8 cellular contexts compared by ENCODE assay signal in the genomic region with DNA sequence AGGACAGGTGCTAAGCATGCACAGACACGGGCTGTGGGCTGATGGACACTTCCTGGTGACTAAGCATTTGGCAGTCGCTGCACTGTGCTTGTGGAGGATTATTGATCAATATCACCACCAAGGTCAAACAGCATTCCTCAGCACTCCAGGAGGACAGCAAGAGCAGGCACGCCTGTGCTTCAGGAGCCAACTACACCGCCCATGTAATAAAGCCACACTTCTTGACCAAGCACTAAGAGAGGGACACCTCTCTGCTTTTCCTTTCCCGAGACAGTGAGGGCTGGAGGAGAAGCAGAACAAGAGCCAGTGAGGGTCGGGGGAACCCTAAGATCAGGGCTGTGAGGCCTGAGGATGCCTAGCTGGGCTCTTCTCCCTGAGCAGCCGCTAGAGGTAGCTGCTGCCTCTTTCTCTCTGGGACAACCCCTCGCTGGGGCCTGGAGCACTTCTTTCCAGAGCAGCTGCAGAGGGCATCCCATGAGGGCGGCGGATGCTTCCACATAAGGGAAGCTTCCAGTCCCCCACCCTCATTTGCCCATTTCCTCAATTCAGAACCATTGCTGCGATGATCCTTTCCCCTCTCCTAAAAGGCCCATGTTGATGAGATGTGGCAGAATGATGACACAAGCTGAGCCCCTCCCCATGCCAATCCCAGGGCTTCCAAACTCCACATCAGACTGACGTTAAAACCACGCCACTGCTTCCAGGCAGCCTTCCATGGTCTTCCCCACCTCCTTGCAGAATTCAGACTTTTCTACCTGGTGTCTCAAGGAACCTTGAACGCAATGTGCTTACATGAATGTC. TPM values are rescaled to one million over a fixed set of nuclear protein-coding genes. Genes with fewer than 3 reads are reported as not detected.
DNase-seq lines count a peak whose midpoint lies in the region; ATAC-seq and TF ChIP-seq lines count a peak whose summit lies in the region.

No MANE protein-coding gene starts in this region.

- peaks cover 5% of the 10 kb centered on the region for H3K9me3 Mint-ChIP-seq in activated CD4-positive, alpha-beta memory T cell treated with anti-CD3 and anti-CD28 coated beads, Interleukin-2, amount 10 ng/mL, durations not matched to agents 7 days and 5 days

- no peak overlapping the region for H3K9ac ChIP-seq in MM.1S (ENCODE audit: low read length)

- peaks cover 7% of the 10 kb centered on the region for H3K27me3 Mint-ChIP-seq in activated CD4-positive, alpha-beta memory T cell treated with anti-CD3 and anti-CD28 coated beads, Interleukin-2, amount 10 ng/mL, durations not matched to agents 7 days and 5 days

- peak; percentile 11 for DNase-seq in stimulated activated CD4-positive, alpha-beta T cell treated with anti-CD3 and anti-CD28 coated beads, Interleukin-12 subunit alpha, Interleukin-12 subunit beta, amount 100 ng/mL, for 4 hours
- DNase-seq in stimulated activated CD4-positive, alpha-beta T cell treated with anti-CD3 and anti-CD28 coated beads, Interleukin-4, amount 100 ng/mL, for 4 hours = no peak
- peak; percentile 76 for DNase-seq in MM.1S
- DNase-seq in activated CD4-positive, alpha-beta memory T cell treated with anti-CD3 and anti-CD28 coated beads, Interleukin-2, amount 10 ng/mL, durations not matched to agents 7 days and 5 days = peak; percentile 29
- DNase-seq in germinal center (ENCODE audit: low spot score) = peak; percentile 46
- peak; percentile 88 for DNase-seq in pons (ENCODE audit: low spot score)
- no peak for DNase-seq in activated CD4-positive, CD25-positive, alpha-beta regulatory T cell treated with anti-CD3 and anti-CD28 coated beads, Interleukin-2, amount 50 U/mL, for 72 hours

- no peaks in the 10 kb centered on the region for H3K27me3 ChIP-seq in MM.1S (replicated peaks; ENCODE audit: insufficient read depth, low read length)

- H2AFZ ChIP-seq in MM.1S (ENCODE audit: low read length) = no peak overlapping the region

- no peaks in the 10 kb centered on the region for H3K9me3 ChIP-seq in MM.1S (replicated peaks; ENCODE audit: insufficient read depth, low read length)

- ATAC-seq in GM19035 (IDR thresholded peaks at IDR 0.05; ENCODE audit: unreplicated experiment) = no peak

- no peaks in the 10 kb centered on the region for H3F3A ChIP-seq in MM.1S (ENCODE audit: insufficient read depth, low read length)

- no peak overlapping the region for H3K4me3 Mint-ChIP-seq in activated CD4-positive, alpha-beta memory T cell treated with anti-CD3 and anti-CD28 coated beads, Interleukin-2, amount 10 ng/mL, durations not matched to agents 7 days and 5 days

- CTCF ChIA-PET in activated CD4-positive, alpha-beta memory T cell treated with anti-CD3 and anti-CD28 coated beads, Interleukin-2, amount 10 ng/mL, durations not matched to agents 7 days and 5 days (lab: Charles Lee) = interaction anchor here (0.7 to 6.5 kb wide), 4 partner anchors 121 to 209 kb away, joined by 3 to 46 read pairs (median 3); a partner anchor contains a TSS

- H3K79me2 ChIP-seq in MM.1S (ENCODE audit: low read length) = no peaks in the 10 kb centered on the region

- no peaks in the 10 kb centered on the region for H3K36me3 Mint-ChIP-seq in activated CD4-positive, alpha-beta memory T cell treated with anti-CD3 and anti-CD28 coated beads, Interleukin-2, amount 10 ng/mL, durations not matched to agents 7 days and 5 days (ENCODE audit: low read depth)

- H4K20me1 ChIP-seq in MM.1S (ENCODE audit: insufficient read depth, low read length) = no peaks in the 10 kb centered on the region

- peak; percentile 98 for TF ChIP-seq CTCF in MM.1S (IDR thresholded peaks at IDR 0.05; ENCODE audit: low read length)

- no peaks in the 10 kb centered on the region for H3K36me3 ChIP-seq in MM.1S (replicated peaks; ENCODE audit: insufficient read depth, low read length)

- H3K4me2 ChIP-seq in MM.1S (ENCODE audit: low read depth, low read length) = no peak overlapping the region

- H3K4me1 ChIP-seq in MM.1S (ENCODE audit: low read length) = no peaks in the 10 kb centered on the region

- POLR2A ChIA-PET in activated CD4-positive, alpha-beta memory T cell treated with anti-CD3 and anti-CD28 coated beads, Interleukin-2, amount 10 ng/mL, durations not matched to agents 7 days and 5 days (lab: Charles Lee) = no interaction called here

- no peak overlapping the region for H3K27ac ChIP-seq in MM.1S (ENCODE audit: low read length)

- no peaks in the 10 kb centered on the region for H3K4me1 Mint-ChIP-seq in activated CD4-positive, alpha-beta memory T cell treated with anti-CD3 and anti-CD28 coated beads, Interleukin-2, amount 10 ng/mL, durations not matched to agents 7 days and 5 days

- no peaks in the 10 kb centered on the region for H3K9me2 ChIP-seq in MM.1S (replicated peaks; ENCODE audit: insufficient read depth, low read length)

- H3K4me3 ChIP-seq in MM.1S (ENCODE audit: low read length) = no peak overlapping the region

- no peak overlapping the region for H3K27ac Mint-ChIP-seq in activated CD4-positive, alpha-beta memory T cell treated with anti-CD3 and anti-CD28 coated beads, Interleukin-2, amount 10 ng/mL, durations not matched to agents 7 days and 5 days

RNA-seq across cellular contexts. Expression of a gene that starts 19.1 kb away (rescaled TPM):
- not detected for total RNA-seq in activated CD4-positive, alpha-beta memory T cell treated with anti-CD3 and anti-CD28 coated beads, Interleukin-2, amount 10 ng/mL, durations not matched to agents 7 days and 5 days

RNA-seq across cellular contexts. Expression of a gene that starts 39.6 kb away (rescaled TPM):
- not detected for total RNA-seq in activated CD4-positive, alpha-beta memory T cell treated with anti-CD3 and anti-CD28 coated beads, Interleukin-2, amount 10 ng/mL, durations not matched to agents 7 days and 5 days

RNA-seq across cellular contexts. Expression of a gene that starts 40.9 kb away (rescaled TPM):
- not detected for total RNA-seq in activated CD4-positive, alpha-beta memory T cell treated with anti-CD3 and anti-CD28 coated beads, Interleukin-2, amount 10 ng/mL, durations not matched to agents 7 days and 5 days

Comparison
In these comparisons a context has a peak if more than half of its experiments do, and no peak if none do; other contexts are left out.
1. DNase-seq: peak in stimulated activated CD4-positive, alpha-beta T cell treated with anti-CD3 and anti-CD28 coated beads, Interleukin-12 subunit alpha, Interleukin-12 subunit beta, amount 100 ng/mL, for 4 hours (single experiment), MM.1S (single experiment), activated CD4-positive, alpha-beta memory T cell treated with anti-CD3 and anti-CD28 coated beads, Interleukin-2, amount 10 ng/mL, durations not matched to agents 7 days and 5 days (single experiment), germinal center (single experiment) and pons (single experiment); none in stimulated activated CD4-positive, alpha-beta T cell treated with anti-CD3 and anti-CD28 coated beads, Interleukin-4, amount 100 ng/mL, for 4 hours (0 of 2) and activated CD4-positive, CD25-positive, alpha-beta regulatory T cell treated with anti-CD3 and anti-CD28 coated beads, Interleukin-2, amount 50 U/mL, for 72 hours (single experiment).